In genomic region chr5:61881821-61882220, GRCh38 we compare ENCODE assay signal across 12 cellular contexts.
DNase-seq lines count a peak whose midpoint lies in the region; ATAC-seq, FAIRE-seq and TF ChIP-seq lines count a peak whose summit lies in the region.
"Had no signal": no experiment of that assay in that cellular context is flagged by ENCODE, and none has a peak within 500 bp of the region (broad histone marks: within the 10 kb centered on the region; RNA-seq: fewer than 3 reads in every experiment).

No MANE protein-coding gene starts in this region.

- H3K4me3 ChIP-seq in K562 (no peak overlapping the region), keratinocyte (ENCODE audit: control insufficient read depth in 2 of 3, extremely low read depth in 1 of 3, insufficient read depth in 2 of 3, low read depth in 1 of 3, low read length in 3 of 3) (no peak overlapping the region)
- H3K4me3 ChIP-seq: heart right ventricle had no signal

- intact Hi-C loops in K562 (cut with micrococcal nuclease): no loop called here

- no peaks in the 10 kb centered on the region for H3K27me3 Mint-ChIP-seq in T-helper 17 cell

- no peak overlapping the region for H3K4me2 ChIP-seq in K562 (ENCODE audit: insufficient read depth, low read length)
- H3K4me2 ChIP-seq in keratinocyte (ENCODE audit: control insufficient read depth, extremely low read depth, insufficient read depth, low read depth, low read length): no peak overlapping the region

- no peak for TF ChIP-seq RAD21 in K562 (CRISPR knock-in tag; conservative IDR thresholded peaks at IDR 0.05 in 1 of 2, IDR thresholded peaks at IDR 0.05 in 1 of 2)

- H2AFZ ChIP-seq in K562 (ENCODE audit: low read depth, low read length): peak overlapping the region; percentile 10; the same call in 1 of the 2 replicates
- no peak overlapping the region for H2AFZ ChIP-seq in keratinocyte (ENCODE audit: control insufficient read depth, low read length)

- FAIRE-seq in K562 (lab: Jason Lieb, UNC) (no peak), keratinocyte (lab: Jason Lieb, UNC) (peak; percentile 86)
- FAIRE-seq: D721Med had no signal

- H3K9me3 ChIP-seq in K562 (replicated peaks; ENCODE audit: control insufficient read depth, insufficient read depth, low read depth, low read length): no peaks in the 10 kb centered on the region
- H3K9me3 ChIP-seq in keratinocyte (ENCODE audit: control insufficient read depth, low read depth, low read length): no peaks in the 10 kb centered on the region
- no peaks in the 10 kb centered on the region for H3K9me3 ChIP-seq in T-helper 17 cell (ENCODE audit: control insufficient read depth, low read length, poor library complexity, severe bottlenecking)
- H3K9me3 ChIP-seq: heart right ventricle had no signal

- no peaks in the 10 kb centered on the region for H3K4me1 ChIP-seq in K562 (replicated peaks in 1 of 2; ENCODE audit: control insufficient read depth in 2 of 2, insufficient read depth in 2 of 2, low read length in 2 of 2)
- H3K4me1 ChIP-seq in keratinocyte (ENCODE audit: control insufficient read depth, extremely low read depth, insufficient read depth, low read length): peaks cover 13% of the 10 kb centered on the region
- H3K4me1 ChIP-seq: heart right ventricle had no signal

- TF ChIP-seq CTCF in K562 (IDR thresholded peaks at IDR 0.05 in 2 of 3, conservative IDR thresholded peaks at IDR 0.05 in 1 of 3; ENCODE audit: insufficient read depth in 2 of 3, low read depth in 1 of 3, low read length in 3 of 3) (no peak), keratinocyte (optimal IDR thresholded peaks at IDR 0.05 in 1 of 3, IDR thresholded peaks at IDR 0.05 in 1 of 3, conservative IDR thresholded peaks at IDR 0.05 in 1 of 3; ENCODE audit: extremely low read depth in 1 of 3, insufficient read depth in 2 of 3, low read length in 3 of 3) (no peak)

- H3K27me3 ChIP-seq in K562 (ENCODE audit: control insufficient read depth in 2 of 2, insufficient read depth in 2 of 2, low read length in 2 of 2) (peaks cover 3 to 23% of the 10 kb centered on the region in 2 experiments; a peak in 3 of 5 replicates), keratinocyte (ENCODE audit: control insufficient read depth, extremely low read depth, insufficient read depth, low read length) (no peaks in the 10 kb centered on the region)

- H3K36me3 ChIP-seq in K562 (ENCODE audit: control insufficient read depth, insufficient read depth, low read length) (no peaks in the 10 kb centered on the region), keratinocyte (ENCODE audit: control insufficient read depth in 2 of 2, extremely low read depth in 1 of 2, insufficient read depth in 2 of 2, low read length in 2 of 2) (no peaks in the 10 kb centered on the region)
- H3K36me3 ChIP-seq: heart right ventricle had no signal

- TF ChIP-seq EP300 in K562 (IDR thresholded peaks at IDR 0.05; ENCODE audit: low read length): no peak

- CTCF ChIA-PET in K562 (lab: Yijun Ruan, JAX; ENCODE audit: low intra/inter-chr PET ratio): no interaction called here

- H3K36me3 Mint-ChIP-seq in T-helper 17 cell (ENCODE audit: low read depth): no peaks in the 10 kb centered on the region
- H3K36me3 Mint-ChIP-seq: activated naive CD8-positive, alpha-beta T cell treated with anti-CD3 and anti-CD28 coated beads for 36 hours had no signal

- ATAC-seq in K562 (no peak), T-helper 17 cell (no peak)

- H3K79me2 ChIP-seq in K562 (ENCODE audit: control insufficient read depth, insufficient read depth, low read length): no peaks in the 10 kb centered on the region
- H3K79me2 ChIP-seq in keratinocyte (ENCODE audit: control insufficient read depth, insufficient read depth, low read length): no peaks in the 10 kb centered on the region

- H3K9ac ChIP-seq in K562 (ENCODE audit: insufficient read depth in 1 of 2, low read depth in 2 of 2, low read length in 2 of 2): no peak overlapping the region
- H3K9ac ChIP-seq in keratinocyte (ENCODE audit: control insufficient read depth, extremely low read depth, insufficient read depth, low read length): no peak overlapping the region

- no peaks in the 10 kb centered on the region for H3K4me1 Mint-ChIP-seq in T-helper 17 cell
- H3K4me1 Mint-ChIP-seq: activated naive CD8-positive, alpha-beta T cell treated with anti-CD3 and anti-CD28 coated beads for 36 hours had no signal

- dilution Hi-C loops in keratinocyte (cut with MboI; ENCODE audit: extremely low pct_ligation_motif_present, low sequenced_read_pairs): no loop called here

- peak; percentile 77 for DNase-seq in HT1080 (ENCODE audit: low read depth)
- no peak for DNase-seq in K562 (ENCODE audit: extremely low read depth in 1 of 4, low spot score in 3 of 4)
- no peak for DNase-seq in keratinocyte (ENCODE audit: low read depth, low spot score)
- DNase-seq in stromal cell of bone marrow (ENCODE audit: low read depth): peak; percentile 54
- DNase-seq in NCI-H510A treated with DMSO at 0.1 percent for 48 hours (lab: John Stamatoyannopoulos, UW): no peak
- no peak for DNase-seq in T-helper 17 cell
- no peak for DNase-seq in erythroblast (lab: John Stamatoyannopoulos, UW)
- DNase-seq: activated CD8-positive, alpha-beta memory T cell treated with anti-CD3 and anti-CD28 coated beads for 24 hours; activated naive CD8-positive, alpha-beta T cell treated with anti-CD3 and anti-CD28 coated beads for 36 hours; heart right ventricle; NCI-H1417 treated with DMSO at 0.1 percent for 48 hours had no signal

- POLR2A ChIA-PET in K562 (lab: Yijun Ruan, JAX): no interaction called here

- 0% methylated on average over 4 of the region's 4 CpGs for WGBS in K562 (ENCODE audit: insufficient coverage, low coverage, missing lambda C conversion rate)

- H3K9me1 ChIP-seq in K562 (ENCODE audit: control insufficient read depth, insufficient read depth, low read length): no peaks in the 10 kb centered on the region
- H3K9me1 ChIP-seq in keratinocyte (ENCODE audit: control insufficient read depth, extremely low read depth, insufficient read depth, low read length): no peaks in the 10 kb centered on the region

- in situ Hi-C loops in K562 (cut with MboI): no loop called here

- TF ChIP-seq POLR2A in K562 (conservative IDR thresholded peaks at IDR 0.05): no peak
- no peak for TF ChIP-seq POLR2A in erythroblast (IDR thresholded peaks at IDR 0.05; ENCODE audit: low read length)

- no TSS peak for BruUV-seq in K562 (replicated peaks; lab: Mats Ljungman, UMichigan)

- H3K4me3 Mint-ChIP-seq in T-helper 17 cell: no peak overlapping the region
- H3K4me3 Mint-ChIP-seq: activated naive CD8-positive, alpha-beta T cell treated with anti-CD3 and anti-CD28 coated beads for 36 hours had no signal

- H4K20me1 ChIP-seq in K562 (replicated peaks; ENCODE audit: control insufficient read depth, insufficient read depth, low read length) (no peaks in the 10 kb centered on the region), keratinocyte (ENCODE audit: control insufficient read depth, extremely low read depth, insufficient read depth, low read length) (no peaks in the 10 kb centered on the region)

- no peak overlapping the region for H3K27ac Mint-ChIP-seq in T-helper 17 cell
- H3K27ac Mint-ChIP-seq: activated naive CD8-positive, alpha-beta T cell treated with anti-CD3 and anti-CD28 coated beads for 36 hours had no signal

- no peak overlapping the region for H3K27ac ChIP-seq in K562 (ENCODE audit: extremely low read depth, low read depth, low read length)
- no peak overlapping the region for H3K27ac ChIP-seq in keratinocyte (ENCODE audit: control insufficient read depth, insufficient read depth, low read length)
- H3K27ac ChIP-seq: heart right ventricle had no signal

TF ChIP-seq in K562, 482 proteins besides CTCF, POLR2A, EP300 and RAD21 (continues in another document):
- no peak for TF ChIP-seq NFIC (IDR thresholded peaks at IDR 0.05)
- TF ChIP-seq GATA2 (CRISPR knock-in tag; IDR thresholded peaks at IDR 0.05): no peak
- no peak for TF ChIP-seq ZNF133 (CRISPR knock-in tag; IDR thresholded peaks at IDR 0.05)
- TF ChIP-seq SREBF1 (IDR thresholded peaks at IDR 0.05; ENCODE audit: borderline replicate concordance, low read depth, low read length): no peak
- TF ChIP-seq CHAMP1 (IDR thresholded peaks at IDR 0.05): no peak
- no peak for TF ChIP-seq XRCC5 (IDR thresholded peaks at IDR 0.05; ENCODE audit: low read depth, low read length)

Comparison
In these comparisons a context has a peak if more than half of its experiments do, and no peak if none do; other contexts are left out.
1. DNase-seq: peak in HT1080 (single experiment) and stromal cell of bone marrow (single experiment); none in K562 (0 of 4), keratinocyte (single experiment), NCI-H510A treated with DMSO at 0.1 percent for 48 hours (single experiment), T-helper 17 cell (0 of 3) and erythroblast (0 of 2).